In the genomic region with DNA sequence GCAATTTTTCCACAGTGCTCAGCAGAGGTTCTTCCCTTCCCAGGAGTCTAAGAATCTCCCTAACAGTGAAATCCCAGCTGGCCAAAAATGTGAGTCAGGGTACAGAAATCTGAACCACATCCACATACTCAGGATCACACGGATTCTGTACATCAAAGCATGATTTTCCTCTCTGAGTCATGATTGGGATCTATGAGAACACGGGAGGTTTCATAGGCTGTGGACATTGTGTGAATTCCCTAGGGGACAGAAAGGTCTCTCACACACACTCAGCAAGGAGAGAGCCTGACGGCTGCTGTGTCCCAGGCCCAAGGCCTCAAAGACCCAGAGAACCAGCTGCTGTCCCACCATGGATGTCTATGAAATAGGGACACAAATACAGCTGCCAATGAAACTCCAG, we compare ENCODE assay signal across 17 cellular contexts.
DNase-seq lines count a peak whose midpoint lies in the region; ATAC-seq, FAIRE-seq and TF ChIP-seq lines count a peak whose summit lies in the region.
"Had no signal": no experiment of that assay in that cellular context is flagged by ENCODE, and none has a peak within 500 bp of the region (broad histone marks: within the 10 kb centered on the region; RNA-seq: fewer than 3 reads in every experiment).

No MANE protein-coding gene starts in this region.

- no peaks in the 10 kb centered on the region for H4K20me1 ChIP-seq in astrocyte (ENCODE audit: insufficient read depth, low read length)
- H4K20me1 ChIP-seq in Karpas-422 (ENCODE audit: insufficient read depth, low read depth, low read length), result no peaks in the 10 kb centered on the region

- H3K36me3 ChIP-seq in astrocyte (ENCODE audit: insufficient read depth, low read length) (no peaks in the 10 kb centered on the region), ascending aorta (no peaks in the 10 kb centered on the region), Karpas-422 (ENCODE audit: insufficient read depth, low read length) (no peaks in the 10 kb centered on the region)
- H3K36me3 ChIP-seq: cardiac muscle cell, esophagus muscularis mucosa, WERI-Rb-1 had no signal

- H3K27me3 ChIP-seq in astrocyte (ENCODE audit: insufficient read depth, low read length), result no peaks in the 10 kb centered on the region
- no peaks in the 10 kb centered on the region for H3K27me3 ChIP-seq in ascending aorta
- H3K27me3 ChIP-seq in Karpas-422 (ENCODE audit: low read length), result no peaks in the 10 kb centered on the region
- H3K27me3 ChIP-seq: cardiac muscle cell, esophagus muscularis mucosa had no signal

- H2AFZ ChIP-seq in astrocyte (ENCODE audit: low read depth, low read length) (no peak overlapping the region), Karpas-422 (ENCODE audit: low read length) (no peak overlapping the region)
- H2AFZ ChIP-seq: parathyroid adenoma had no signal

- H3K36me3 Mint-ChIP-seq in HFFc6 (ENCODE audit: low read depth) (peaks cover 26% of the 10 kb centered on the region), astrocyte (ENCODE audit: low read depth, unreplicated experiment) (peaks cover 15% of the 10 kb centered on the region)

- H3K4me1 ChIP-seq in A549 (peaks cover 10% of the 10 kb centered on the region; the same call in 2 of the 3 replicates), astrocyte (ENCODE audit: insufficient read depth, low read length) (peaks cover 19% of the 10 kb centered on the region), ascending aorta (no peaks in the 10 kb centered on the region), Karpas-422 (ENCODE audit: low read length) (no peaks in the 10 kb centered on the region)
- H3K4me1 ChIP-seq: esophagus muscularis mucosa, parathyroid adenoma had no signal

- CTCF ChIA-PET in A549 (lab: Yijun Ruan, JAX), result interaction anchor here (1.0 kb wide), 1 partner anchor 146 kb away, joined by 3 read pairs; no protein-coding TSS in a partner anchor

- WGBS in A549 (ENCODE audit: missing lambda C conversion rate), result 5% methylated on average over 3 of the region's 3 CpGs

- no peak for TF ChIP-seq RAD21 in A549 (conservative IDR thresholded peaks at IDR 0.05 in 1 of 2, IDR thresholded peaks at IDR 0.05 in 1 of 2)

- H3K27ac Mint-ChIP-seq in HFFc6, result peak overlapping the region; percentile 84
- peak overlapping the region; percentile 94 for H3K27ac Mint-ChIP-seq in astrocyte (ENCODE audit: unreplicated experiment)

- intact Hi-C loops in ascending aorta (cut with DNase I), result no loop called here

- H3K9me2 ChIP-seq in Karpas-422 (replicated peaks; ENCODE audit: insufficient read depth, low read length), result no peaks in the 10 kb centered on the region

- TF ChIP-seq EP300 in A549 (IDR thresholded peaks at IDR 0.05), result no peak

- peaks cover 3% of the 10 kb centered on the region; the same call in 1 of the 3 replicates for H3K9me3 ChIP-seq in A549
- H3K9me3 ChIP-seq in astrocyte (ENCODE audit: insufficient read depth, low read depth, low read length), result no peaks in the 10 kb centered on the region
- H3K9me3 ChIP-seq in ascending aorta, result no peaks in the 10 kb centered on the region
- H3K9me3 ChIP-seq in Karpas-422 (ENCODE audit: low read length), result no peaks in the 10 kb centered on the region

- H3K4me3 ChIP-seq in A549, result no peak overlapping the region
- no peak overlapping the region for H3K4me3 ChIP-seq in astrocyte (ENCODE audit: insufficient read depth, low read depth, low read length)
- H3K4me3 ChIP-seq in ascending aorta, result no peak overlapping the region
- H3K4me3 ChIP-seq in Karpas-422 (ENCODE audit: low read length), result no peak overlapping the region
- H3K4me3 ChIP-seq: cardiac muscle cell, esophagus muscularis mucosa had no signal

- ATAC-seq in A549, result peak; percentile 62 to 89
- ATAC-seq: left lobe of liver had no signal

- in situ Hi-C loops in G401 (cut with HindIII; ENCODE audit: low sequenced_read_pairs), result no loop called here

- H3K27ac ChIP-seq in A549 (peak overlapping the region; percentile 55 to 60; a peak in 5 of 6 replicates), astrocyte (ENCODE audit: low read depth, low read length) (peak overlapping the region; percentile 99), ascending aorta (no peak overlapping the region), Karpas-422 (ENCODE audit: low read length) (no peak overlapping the region)
- H3K27ac ChIP-seq: C4-2B, cardiac muscle cell, esophagus muscularis mucosa, parathyroid adenoma, WERI-Rb-1 had no signal

- H3K79me2 ChIP-seq in astrocyte (ENCODE audit: insufficient read depth, low read length) (peaks cover 79% of the 10 kb centered on the region), Karpas-422 (ENCODE audit: low read length) (no peaks in the 10 kb centered on the region)
- H3K79me2 ChIP-seq: parathyroid adenoma had no signal

- TF ChIP-seq POLR2A in A549 (IDR thresholded peaks at IDR 0.05; ENCODE audit: low read length), result no peak

- peak in 1 of 2 experiments; percentile 13 for DNase-seq in A549 (ENCODE audit: low read depth in 1 of 2, low spot score in 1 of 2)
- DNase-seq in HFFc6, result peak; percentile 94
- peak; percentile 99 for DNase-seq in astrocyte (ENCODE audit: low read depth)
- DNase-seq in islet precursor cell, result peak; percentile 60
- DNase-seq in ascending aorta (ENCODE audit: low spot score in 2 of 2), result no peak
- no peak for DNase-seq in stimulated activated CD4-positive, alpha-beta T cell treated with anti-CD3 and anti-CD28 coated beads, Interleukin-2, amount 100 ng/mL, for 48 hours
- no peak for DNase-seq in Karpas-422
- DNase-seq in G401 (ENCODE audit: low spot score), result no peak
- DNase-seq: NCI-H2081, RPMI8226, WERI-Rb-1 had no signal

- TF ChIP-seq CTCF in A549 (IDR thresholded peaks at IDR 0.05) (no peak), HFFc6 (IDR thresholded peaks at IDR 0.05) (no peak), astrocyte (IDR thresholded peaks at IDR 0.05; ENCODE audit: insufficient read depth, low read depth, low read length) (no peak), ascending aorta (IDR thresholded peaks at IDR 0.05) (no peak)

- peaks cover 56% of the 10 kb centered on the region for H3K4me1 Mint-ChIP-seq in HFFc6 (ENCODE audit: low read depth)
- H3K4me1 Mint-ChIP-seq in astrocyte (ENCODE audit: low read depth, unreplicated experiment), result peaks cover 42% of the 10 kb centered on the region

- peaks cover 5% of the 10 kb centered on the region for H3K9me3 Mint-ChIP-seq in HFFc6
- peaks cover 2% of the 10 kb centered on the region for H3K9me3 Mint-ChIP-seq in astrocyte (ENCODE audit: unreplicated experiment)

- H3K4me3 Mint-ChIP-seq in HFFc6, result peak overlapping the region; percentile 65
- H3K4me3 Mint-ChIP-seq in astrocyte (ENCODE audit: unreplicated experiment), result no peak overlapping the region

- peak overlapping the region; percentile 81 for H3K9ac ChIP-seq in astrocyte (ENCODE audit: low read length)
- H3K9ac ChIP-seq in Karpas-422 (ENCODE audit: low read length), result no peak overlapping the region
- H3K9ac ChIP-seq: parathyroid adenoma had no signal

- H3K27me3 Mint-ChIP-seq in HFFc6 (ENCODE audit: insufficient read depth) (no peaks in the 10 kb centered on the region; the same call in none of the 2 replicates), astrocyte (ENCODE audit: low read depth, unreplicated experiment) (no peaks in the 10 kb centered on the region)

- H3K4me2 ChIP-seq in A549 (peak overlapping the region; percentile 26; the same call in 1 of the 3 replicates), astrocyte (ENCODE audit: low read length) (peak overlapping the region; percentile 63), Karpas-422 (ENCODE audit: low read depth, low read length, poor library complexity, severe bottlenecking) (no peak overlapping the region)

- no peak for FAIRE-seq in A549 (lab: Jason Lieb, UNC)
- peak; percentile 99 for FAIRE-seq in astrocyte (lab: Jason Lieb, UNC)
- FAIRE-seq: H1 had no signal

- POLR2A ChIA-PET in A549 (lab: Yijun Ruan, JAX), result no interaction called here

TF ChIP-seq in A549, 52 proteins besides CTCF, POLR2A, EP300 and RAD21:
- TF ChIP-seq ESRRA (IDR thresholded peaks at IDR 0.05; ENCODE audit: borderline replicate concordance, low read length) (no peak), FOSL2 (IDR thresholded peaks at IDR 0.05) (no peak), FOSL2 (CRISPR knock-in tag; IDR thresholded peaks at IDR 0.05) (peak; percentile 25), JUNB (IDR thresholded peaks at IDR 0.05) (peak; percentile 25; the same call in 1 of the 2 replicates)

Comparison
In these comparisons a context has a peak if more than half of its experiments do, and no peak if none do; other contexts are left out.
1. DNase-seq: peak in HFFc6 (single experiment), astrocyte (single experiment) and islet precursor cell (single experiment); none in ascending aorta (0 of 2), stimulated activated CD4-positive, alpha-beta T cell treated with anti-CD3 and anti-CD28 coated beads, Interleukin-2, amount 100 ng/mL, for 48 hours (0 of 2), Karpas-422 (single experiment) and G401 (single experiment).
2. H3K27ac ChIP-seq: peak in A549 (2 of 2) and astrocyte (single experiment); none in ascending aorta (0 of 2) and Karpas-422 (single experiment).